In the genomic region with DNA sequence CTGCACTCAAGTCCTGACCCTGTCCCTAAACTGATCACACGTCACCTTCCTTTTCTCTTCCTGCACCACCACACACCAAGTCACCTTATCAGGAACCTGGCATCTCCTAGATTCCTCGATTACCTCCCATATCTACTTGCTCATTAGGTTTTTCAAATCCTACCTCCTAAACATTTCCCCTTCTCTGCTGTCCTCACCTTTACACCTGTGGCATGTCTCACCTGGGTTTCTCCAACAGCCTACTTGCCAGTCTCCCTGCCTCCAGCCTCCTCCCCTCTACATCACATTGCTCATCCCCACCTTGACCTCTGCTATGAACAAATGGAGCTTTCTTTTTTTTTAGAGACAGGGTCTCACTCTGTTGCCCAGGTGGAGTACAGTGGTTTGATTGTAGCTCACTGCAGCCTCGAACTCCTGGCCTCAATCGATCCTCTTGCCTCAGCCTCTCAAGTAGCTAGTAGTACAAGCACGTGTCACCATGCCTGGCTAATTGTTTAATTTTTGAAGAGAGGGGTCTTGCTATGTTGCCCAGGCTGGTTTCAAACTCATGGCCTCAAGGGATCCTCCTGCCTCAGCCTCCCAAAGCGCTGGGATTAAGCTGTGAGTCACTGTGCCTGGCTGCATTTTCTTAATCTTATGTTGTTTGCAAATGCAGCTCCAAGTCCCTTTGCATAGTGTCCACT, we compare ENCODE assay signal across 16 cellular contexts. TPM values are rescaled to one million over a fixed set of nuclear protein-coding genes. Genes with fewer than 3 reads are reported as not detected.
DNase-seq lines count a peak whose midpoint lies in the region; ATAC-seq, FAIRE-seq and TF ChIP-seq lines count a peak whose summit lies in the region.
"Had no signal": no experiment of that assay in that cellular context is flagged by ENCODE, and none has a peak within 500 bp of the region (broad histone marks: within the 10 kb centered on the region; RNA-seq: fewer than 3 reads in every experiment).

No MANE protein-coding gene starts in this region.

- peak overlapping the region; percentile 61 for H3K27ac Mint-ChIP-seq in activated CD4-positive, alpha-beta T cell treated with anti-CD3 and anti-CD28 coated beads, Interleukin-2, amount 10 ng/mL, durations not matched to agents 7 days and 5 days
- peak overlapping the region; percentile 17 for H3K27ac Mint-ChIP-seq in type B pancreatic cell

- peaks cover 32% of the 10 kb centered on the region for H3K27me3 Mint-ChIP-seq in activated CD4-positive, alpha-beta T cell treated with anti-CD3 and anti-CD28 coated beads, Interleukin-2, amount 10 ng/mL, durations not matched to agents 7 days and 5 days
- no peaks in the 10 kb centered on the region for H3K27me3 Mint-ChIP-seq in type B pancreatic cell

- POLR2A ChIA-PET in activated CD4-positive, alpha-beta T cell treated with anti-CD3 and anti-CD28 coated beads, Interleukin-2, amount 10 ng/mL, durations not matched to agents 7 days and 5 days (lab: Charles Lee) = no interaction called here

- H3K9ac ChIP-seq in colonic mucosa (ENCODE audit: low read depth in 2 of 2, low read length in 2 of 2) = peak overlapping the region; percentile 30 to 67
- H3K9ac ChIP-seq in mucosa of stomach (ENCODE audit: low read length) = peak overlapping the region; percentile 38
- H3K9ac ChIP-seq: BLaER1 had no signal

- DNase-seq in activated CD4-positive, alpha-beta T cell treated with anti-CD3 and anti-CD28 coated beads, Interleukin-2, amount 10 ng/mL, durations not matched to agents 7 days and 5 days = no peak
- DNase-seq in activated CD4-positive, alpha-beta T cell treated with anti-CD3 and anti-CD28 coated beads for 48 hours = no peak
- DNase-seq in colonic mucosa (no peak), type B pancreatic cell (ENCODE audit: extremely low spot score, unreplicated experiment) (no peak), HuH-7 (ENCODE audit: low spot score) (no peak), HTR-8/SVneo (ENCODE audit: insufficient read length, low spot score) (no peak)
- DNase-seq: DMS153; H9; NCI-H1048; NCI-H146; NCI-H2227 treated with DMSO at 0.1 percent for 48 hours; NCI-H524 treated with DMSO at 0.1 percent for 48 hours; NK-92 treated with Interleukin-12 subunit alpha and Interleukin-12 subunit beta, amount 100 ng/mL, for 24 hours had no signal

- H3K9me3 ChIP-seq in colonic mucosa (no peaks in the 10 kb centered on the region), mucosa of stomach (ENCODE audit: control insufficient read depth, low read length) (no peaks in the 10 kb centered on the region)
- H3K9me3 ChIP-seq: BLaER1 had no signal

- H3K27me3 ChIP-seq in colonic mucosa (no peaks in the 10 kb centered on the region), mucosa of stomach (ENCODE audit: control insufficient read depth, insufficient read depth, low read length) (no peaks in the 10 kb centered on the region)
- H3K27me3 ChIP-seq: BLaER1 had no signal

- H3K4me3 Mint-ChIP-seq in activated CD4-positive, alpha-beta T cell treated with anti-CD3 and anti-CD28 coated beads, Interleukin-2, amount 10 ng/mL, durations not matched to agents 7 days and 5 days = no peak overlapping the region
- no peak overlapping the region for H3K4me3 Mint-ChIP-seq in type B pancreatic cell
- H3K4me3 Mint-ChIP-seq: H9 had no signal

- H3K4me3 ChIP-seq in colonic mucosa (no peak overlapping the region), mucosa of stomach (ENCODE audit: low read length) (no peak overlapping the region)

- H3K4me1 ChIP-seq in colonic mucosa (peaks cover 32% of the 10 kb centered on the region), mucosa of stomach (ENCODE audit: control insufficient read depth, insufficient read depth, low read length) (peaks cover 78% of the 10 kb centered on the region)

- intact Hi-C loops in colonic mucosa (cut with DNase I) = loop anchor here (5.0 kb wide), 1 partner anchor 47 kb away; no protein-coding TSS in a partner anchor

- no peak for FAIRE-seq in HTR-8/SVneo (lab: Jason Lieb, UNC)

- no peaks in the 10 kb centered on the region for H3K9me3 Mint-ChIP-seq in activated CD4-positive, alpha-beta T cell treated with anti-CD3 and anti-CD28 coated beads, Interleukin-2, amount 10 ng/mL, durations not matched to agents 7 days and 5 days
- H3K9me3 Mint-ChIP-seq in type B pancreatic cell = no peaks in the 10 kb centered on the region
- H3K9me3 Mint-ChIP-seq: H9 had no signal

- peaks cover 24% of the 10 kb centered on the region for H3K4me1 Mint-ChIP-seq in activated CD4-positive, alpha-beta T cell treated with anti-CD3 and anti-CD28 coated beads, Interleukin-2, amount 10 ng/mL, durations not matched to agents 7 days and 5 days
- peaks cover 57% of the 10 kb centered on the region for H3K4me1 Mint-ChIP-seq in type B pancreatic cell (ENCODE audit: unreplicated experiment)

- H3K27ac ChIP-seq in colonic mucosa = peak overlapping the region; percentile 68

- CTCF ChIA-PET in activated CD4-positive, alpha-beta T cell treated with anti-CD3 and anti-CD28 coated beads, Interleukin-2, amount 10 ng/mL, durations not matched to agents 7 days and 5 days (lab: Charles Lee) = interaction anchor here (0.7 to 3.1 kb wide), 9 partner anchors 14 to 140 kb away, joined by 3 to 13 read pairs (median 3); a partner anchor contains a TSS

- no peak for ATAC-seq in HG03565 (IDR thresholded peaks at IDR 0.05; ENCODE audit: unreplicated experiment)

- no peaks in the 10 kb centered on the region for H3K36me3 ChIP-seq in colonic mucosa
- H3K36me3 ChIP-seq in mucosa of stomach (ENCODE audit: control insufficient read depth, insufficient read depth, low read length) = no peaks in the 10 kb centered on the region

- no peaks in the 10 kb centered on the region for H3K36me3 Mint-ChIP-seq in activated CD4-positive, alpha-beta T cell treated with anti-CD3 and anti-CD28 coated beads, Interleukin-2, amount 10 ng/mL, durations not matched to agents 7 days and 5 days (ENCODE audit: low read depth)
- peaks cover 10% of the 10 kb centered on the region for H3K36me3 Mint-ChIP-seq in type B pancreatic cell

- no peak for TF ChIP-seq CTCF in colonic mucosa (IDR thresholded peaks at IDR 0.05)
- no peak for TF ChIP-seq CTCF in type B pancreatic cell (conservative IDR thresholded peaks at IDR 0.05)

RNA-seq across cellular contexts. Expression of a gene that starts 6.4 kb away (rescaled TPM):
- not detected for total RNA-seq in activated CD4-positive, alpha-beta T cell treated with anti-CD3 and anti-CD28 coated beads, Interleukin-2, amount 10 ng/mL, durations not matched to agents 7 days and 5 days
- total RNA-seq in colonic mucosa (10 to 100 TPM; 14.1 to 41.8 TPM), type B pancreatic cell (ENCODE audit: low replicate concordance) (36.4 and 44.3 TPM in 2 replicates)

RNA-seq across cellular contexts. Expression of a gene that starts 13.7 kb away (rescaled TPM):
- total RNA-seq in activated CD4-positive, alpha-beta T cell treated with anti-CD3 and anti-CD28 coated beads, Interleukin-2, amount 10 ng/mL, durations not matched to agents 7 days and 5 days = 100 to 1,000 TPM; 429 to 461 TPM
- total RNA-seq in colonic mucosa (100 to 1,000 TPM; 354 to 515 TPM), type B pancreatic cell (ENCODE audit: low replicate concordance) (138 and 208 TPM in 2 replicates)

RNA-seq across cellular contexts. Expression of a gene that starts 15.0 kb away (rescaled TPM):
- total RNA-seq in activated CD4-positive, alpha-beta T cell treated with anti-CD3 and anti-CD28 coated beads, Interleukin-2, amount 10 ng/mL, durations not matched to agents 7 days and 5 days = not detected
- not detected for total RNA-seq in colonic mucosa
- not detected in 2 replicates for total RNA-seq in type B pancreatic cell (ENCODE audit: low replicate concordance)
- total RNA-seq: H9 had no signal

RNA-seq across cellular contexts. Expression of a gene that starts 39.1 kb away (rescaled TPM):
- total RNA-seq in activated CD4-positive, alpha-beta T cell treated with anti-CD3 and anti-CD28 coated beads, Interleukin-2, amount 10 ng/mL, durations not matched to agents 7 days and 5 days = under 1 TPM; 0.25 to 0.37 TPM
- total RNA-seq in colonic mucosa (under 1 TPM in 1 of 2 donors, not detected in 1; 0.30 TPM), type B pancreatic cell (ENCODE audit: low replicate concordance) (1.0 and 2.8 TPM in 2 replicates)

Comparison
In these comparisons a context has a peak if more than half of its experiments do, and no peak if none do; other contexts are left out.
1. RNA of a gene that starts 6.4 kb away (total RNA-seq): 14.1 to 41.8 TPM in colonic mucosa and 36.4 to 44.3 TPM in type B pancreatic cell; not detected in activated CD4-positive, alpha-beta T cell treated with anti-CD3 and anti-CD28 coated beads, Interleukin-2, amount 10 ng/mL, durations not matched to agents 7 days and 5 days; every median in the first group is over 10 times any median in the second.